ENCODE assay signal across 1 cellular context in the genomic region with DNA sequence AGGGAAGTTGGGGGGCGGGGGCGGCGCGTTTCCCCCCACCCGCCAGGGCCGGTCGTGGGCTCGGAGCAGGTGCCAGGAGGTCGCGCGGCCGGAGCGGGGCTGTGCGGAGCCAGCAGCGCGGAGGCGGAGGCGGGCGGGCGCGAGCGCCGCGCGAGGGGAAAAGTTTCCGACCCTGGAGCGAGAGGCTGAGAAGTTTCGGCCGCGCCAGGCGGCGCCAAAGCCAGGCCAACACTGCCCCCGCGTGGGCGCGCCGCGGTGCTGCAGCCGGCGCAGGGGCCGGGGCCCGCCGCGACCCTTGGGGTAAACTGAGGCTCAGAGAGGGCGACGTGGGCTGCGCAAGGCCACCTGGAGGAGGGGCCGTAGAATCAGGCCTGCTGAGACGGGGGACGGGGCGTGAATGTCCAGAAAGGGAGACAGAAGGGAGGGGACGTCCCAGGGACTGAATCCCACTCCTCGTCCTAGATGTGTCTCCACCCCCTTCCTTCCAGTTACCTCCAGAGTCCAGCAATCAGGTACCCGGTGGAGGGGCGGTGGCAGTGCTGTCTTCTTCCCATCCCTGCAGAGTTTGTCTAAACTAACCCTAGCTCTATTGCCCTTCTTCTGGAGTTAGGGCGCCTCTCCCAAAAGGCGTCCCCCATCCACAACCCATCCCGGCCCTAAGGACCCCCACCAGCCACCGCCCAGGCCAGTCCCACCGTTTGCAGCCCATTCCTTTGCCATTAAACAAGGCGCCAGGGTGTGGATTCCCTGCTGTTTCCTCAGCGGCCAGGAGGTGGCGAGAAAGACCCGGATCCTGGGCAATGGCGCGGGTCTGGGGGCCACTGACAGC.
TF ChIP-seq lines count a peak whose summit lies in the region.

No MANE protein-coding gene starts in this region.

TF ChIP-seq in HEK293, 187 proteins besides CTCF, POLR2A, EP300 and RAD21 (continued from another document and continues in another):
- TF ChIP-seq, protein P1, sequence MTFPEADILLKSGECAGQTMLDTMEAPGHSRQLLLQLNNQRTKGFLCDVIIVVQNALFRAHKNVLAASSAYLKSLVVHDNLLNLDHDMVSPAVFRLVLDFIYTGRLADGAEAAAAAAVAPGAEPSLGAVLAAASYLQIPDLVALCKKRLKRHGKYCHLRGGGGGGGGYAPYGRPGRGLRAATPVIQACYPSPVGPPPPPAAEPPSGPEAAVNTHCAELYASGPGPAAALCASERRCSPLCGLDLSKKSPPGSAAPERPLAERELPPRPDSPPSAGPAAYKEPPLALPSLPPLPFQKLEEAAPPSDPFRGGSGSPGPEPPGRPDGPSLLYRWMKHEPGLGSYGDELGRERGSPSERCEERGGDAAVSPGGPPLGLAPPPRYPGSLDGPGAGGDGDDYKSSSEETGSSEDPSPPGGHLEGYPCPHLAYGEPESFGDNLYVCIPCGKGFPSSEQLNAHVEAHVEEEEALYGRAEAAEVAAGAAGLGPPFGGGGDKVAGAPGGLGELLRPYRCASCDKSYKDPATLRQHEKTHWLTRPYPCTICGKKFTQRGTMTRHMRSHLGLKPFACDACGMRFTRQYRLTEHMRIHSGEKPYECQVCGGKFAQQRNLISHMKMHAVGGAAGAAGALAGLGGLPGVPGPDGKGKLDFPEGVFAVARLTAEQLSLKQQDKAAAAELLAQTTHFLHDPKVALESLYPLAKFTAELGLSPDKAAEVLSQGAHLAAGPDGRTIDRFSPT (tag by site-specific recombination; IDR thresholded peaks at IDR 0.05): no peak
- TF ChIP-seq, protein P2, sequence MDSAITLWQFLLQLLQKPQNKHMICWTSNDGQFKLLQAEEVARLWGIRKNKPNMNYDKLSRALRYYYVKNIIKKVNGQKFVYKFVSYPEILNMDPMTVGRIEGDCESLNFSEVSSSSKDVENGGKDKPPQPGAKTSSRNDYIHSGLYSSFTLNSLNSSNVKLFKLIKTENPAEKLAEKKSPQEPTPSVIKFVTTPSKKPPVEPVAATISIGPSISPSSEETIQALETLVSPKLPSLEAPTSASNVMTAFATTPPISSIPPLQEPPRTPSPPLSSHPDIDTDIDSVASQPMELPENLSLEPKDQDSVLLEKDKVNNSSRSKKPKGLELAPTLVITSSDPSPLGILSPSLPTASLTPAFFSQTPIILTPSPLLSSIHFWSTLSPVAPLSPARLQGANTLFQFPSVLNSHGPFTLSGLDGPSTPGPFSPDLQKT (IDR thresholded peaks at IDR 0.05; ENCODE audit: borderline replicate concordance, low read depth, low read length): no peak
- TF ChIP-seq ZSCAN30 (tag by site-specific recombination; IDR thresholded peaks at IDR 0.05) (peak; percentile 86), ZNF654 (tag by site-specific recombination; IDR thresholded peaks at IDR 0.05; ENCODE audit: low read depth) (peak; percentile 52), ZNF510 (tag by site-specific recombination; IDR thresholded peaks at IDR 0.05; ENCODE audit: insufficient replicate concordance) (no peak), KLF9 (tag by site-specific recombination; IDR thresholded peaks at IDR 0.05; ENCODE audit: low read depth) (peak; percentile 40; the same call in 1 of the 2 replicates), PRDM1 (tag by site-specific recombination; IDR thresholded peaks at IDR 0.05) (no peak), MEIS1 (CRISPR knock-in tag; IDR thresholded peaks at IDR 0.05; ENCODE audit: borderline replicate concordance) (no peak), ZBTB1 (tag by site-specific recombination; IDR thresholded peaks at IDR 0.05) (no peak), ZFHX2 (tag by site-specific recombination; conservative IDR thresholded peaks at IDR 0.05) (peak; percentile 57), ZNF529 (tag by site-specific recombination; IDR thresholded peaks at IDR 0.05; ENCODE audit: insufficient replicate concordance) (no peak), ZNF596 (tag by site-specific recombination; IDR thresholded peaks at IDR 0.05) (peak; percentile 38; the same call in 1 of the 2 replicates), ZNF791 (tag by site-specific recombination; IDR thresholded peaks at IDR 0.05) (no peak), ZNF501 (tag by site-specific recombination; IDR thresholded peaks at IDR 0.05) (peak; percentile 43; the same call in 1 of the 2 replicates), ZNF155 (tag by site-specific recombination; IDR thresholded peaks at IDR 0.05) (no peak), SALL2 (tag by site-specific recombination; IDR thresholded peaks at IDR 0.05; ENCODE audit: borderline replicate concordance) (no peak), KLF10 (tag by site-specific recombination; IDR thresholded peaks at IDR 0.05) (peak; percentile 47; the same call in 1 of the 2 replicates), ZNF24 (tag by site-specific recombination; IDR thresholded peaks at IDR 0.05) (no peak)
- TF ChIP-seq, protein P3, sequence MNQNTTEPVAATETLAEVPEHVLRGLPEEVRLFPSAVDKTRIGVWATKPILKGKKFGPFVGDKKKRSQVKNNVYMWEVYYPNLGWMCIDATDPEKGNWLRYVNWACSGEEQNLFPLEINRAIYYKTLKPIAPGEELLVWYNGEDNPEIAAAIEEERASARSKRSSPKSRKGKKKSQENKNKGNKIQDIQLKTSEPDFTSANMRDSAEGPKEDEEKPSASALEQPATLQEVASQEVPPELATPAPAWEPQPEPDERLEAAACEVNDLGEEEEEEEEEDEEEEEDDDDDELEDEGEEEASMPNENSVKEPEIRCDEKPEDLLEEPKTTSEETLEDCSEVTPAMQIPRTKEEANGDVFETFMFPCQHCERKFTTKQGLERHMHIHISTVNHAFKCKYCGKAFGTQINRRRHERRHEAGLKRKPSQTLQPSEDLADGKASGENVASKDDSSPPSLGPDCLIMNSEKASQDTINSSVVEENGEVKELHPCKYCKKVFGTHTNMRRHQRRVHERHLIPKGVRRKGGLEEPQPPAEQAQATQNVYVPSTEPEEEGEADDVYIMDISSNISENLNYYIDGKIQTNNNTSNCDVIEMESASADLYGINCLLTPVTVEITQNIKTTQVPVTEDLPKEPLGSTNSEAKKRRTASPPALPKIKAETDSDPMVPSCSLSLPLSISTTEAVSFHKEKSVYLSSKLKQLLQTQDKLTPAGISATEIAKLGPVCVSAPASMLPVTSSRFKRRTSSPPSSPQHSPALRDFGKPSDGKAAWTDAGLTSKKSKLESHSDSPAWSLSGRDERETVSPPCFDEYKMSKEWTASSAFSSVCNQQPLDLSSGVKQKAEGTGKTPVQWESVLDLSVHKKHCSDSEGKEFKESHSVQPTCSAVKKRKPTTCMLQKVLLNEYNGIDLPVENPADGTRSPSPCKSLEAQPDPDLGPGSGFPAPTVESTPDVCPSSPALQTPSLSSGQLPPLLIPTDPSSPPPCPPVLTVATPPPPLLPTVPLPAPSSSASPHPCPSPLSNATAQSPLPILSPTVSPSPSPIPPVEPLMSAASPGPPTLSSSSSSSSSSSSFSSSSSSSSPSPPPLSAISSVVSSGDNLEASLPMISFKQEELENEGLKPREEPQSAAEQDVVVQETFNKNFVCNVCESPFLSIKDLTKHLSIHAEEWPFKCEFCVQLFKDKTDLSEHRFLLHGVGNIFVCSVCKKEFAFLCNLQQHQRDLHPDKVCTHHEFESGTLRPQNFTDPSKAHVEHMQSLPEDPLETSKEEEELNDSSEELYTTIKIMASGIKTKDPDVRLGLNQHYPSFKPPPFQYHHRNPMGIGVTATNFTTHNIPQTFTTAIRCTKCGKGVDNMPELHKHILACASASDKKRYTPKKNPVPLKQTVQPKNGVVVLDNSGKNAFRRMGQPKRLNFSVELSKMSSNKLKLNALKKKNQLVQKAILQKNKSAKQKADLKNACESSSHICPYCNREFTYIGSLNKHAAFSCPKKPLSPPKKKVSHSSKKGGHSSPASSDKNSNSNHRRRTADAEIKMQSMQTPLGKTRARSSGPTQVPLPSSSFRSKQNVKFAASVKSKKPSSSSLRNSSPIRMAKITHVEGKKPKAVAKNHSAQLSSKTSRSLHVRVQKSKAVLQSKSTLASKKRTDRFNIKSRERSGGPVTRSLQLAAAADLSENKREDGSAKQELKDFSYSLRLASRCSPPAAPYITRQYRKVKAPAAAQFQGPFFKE (tag by site-specific recombination; IDR thresholded peaks at IDR 0.05; ENCODE audit: borderline replicate concordance): no peak
- TF ChIP-seq, protein P4, sequence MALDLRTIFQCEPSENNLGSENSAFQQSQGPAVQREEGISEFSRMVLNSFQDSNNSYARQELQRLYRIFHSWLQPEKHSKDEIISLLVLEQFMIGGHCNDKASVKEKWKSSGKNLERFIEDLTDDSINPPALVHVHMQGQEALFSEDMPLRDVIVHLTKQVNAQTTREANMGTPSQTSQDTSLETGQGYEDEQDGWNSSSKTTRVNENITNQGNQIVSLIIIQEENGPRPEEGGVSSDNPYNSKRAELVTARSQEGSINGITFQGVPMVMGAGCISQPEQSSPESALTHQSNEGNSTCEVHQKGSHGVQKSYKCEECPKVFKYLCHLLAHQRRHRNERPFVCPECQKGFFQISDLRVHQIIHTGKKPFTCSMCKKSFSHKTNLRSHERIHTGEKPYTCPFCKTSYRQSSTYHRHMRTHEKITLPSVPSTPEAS (tag by site-specific recombination; IDR thresholded peaks at IDR 0.05): no peak
- TF ChIP-seq, protein P5, sequence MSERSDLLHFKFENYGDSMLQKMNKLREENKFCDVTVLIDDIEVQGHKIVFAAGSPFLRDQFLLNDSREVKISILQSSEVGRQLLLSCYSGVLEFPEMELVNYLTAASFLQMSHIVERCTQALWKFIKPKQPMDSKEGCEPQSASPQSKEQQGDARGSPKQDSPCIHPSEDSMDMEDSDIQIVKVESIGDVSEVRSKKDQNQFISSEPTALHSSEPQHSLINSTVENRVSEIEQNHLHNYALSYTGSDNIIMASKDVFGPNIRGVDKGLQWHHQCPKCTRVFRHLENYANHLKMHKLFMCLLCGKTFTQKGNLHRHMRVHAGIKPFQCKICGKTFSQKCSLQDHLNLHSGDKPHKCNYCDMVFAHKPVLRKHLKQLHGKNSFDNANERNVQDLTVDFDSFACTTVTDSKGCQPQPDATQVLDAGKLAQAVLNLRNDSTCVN (tag by site-specific recombination; optimal IDR thresholded peaks at IDR 0.05): peak; percentile 60
- TF ChIP-seq, protein P6, sequence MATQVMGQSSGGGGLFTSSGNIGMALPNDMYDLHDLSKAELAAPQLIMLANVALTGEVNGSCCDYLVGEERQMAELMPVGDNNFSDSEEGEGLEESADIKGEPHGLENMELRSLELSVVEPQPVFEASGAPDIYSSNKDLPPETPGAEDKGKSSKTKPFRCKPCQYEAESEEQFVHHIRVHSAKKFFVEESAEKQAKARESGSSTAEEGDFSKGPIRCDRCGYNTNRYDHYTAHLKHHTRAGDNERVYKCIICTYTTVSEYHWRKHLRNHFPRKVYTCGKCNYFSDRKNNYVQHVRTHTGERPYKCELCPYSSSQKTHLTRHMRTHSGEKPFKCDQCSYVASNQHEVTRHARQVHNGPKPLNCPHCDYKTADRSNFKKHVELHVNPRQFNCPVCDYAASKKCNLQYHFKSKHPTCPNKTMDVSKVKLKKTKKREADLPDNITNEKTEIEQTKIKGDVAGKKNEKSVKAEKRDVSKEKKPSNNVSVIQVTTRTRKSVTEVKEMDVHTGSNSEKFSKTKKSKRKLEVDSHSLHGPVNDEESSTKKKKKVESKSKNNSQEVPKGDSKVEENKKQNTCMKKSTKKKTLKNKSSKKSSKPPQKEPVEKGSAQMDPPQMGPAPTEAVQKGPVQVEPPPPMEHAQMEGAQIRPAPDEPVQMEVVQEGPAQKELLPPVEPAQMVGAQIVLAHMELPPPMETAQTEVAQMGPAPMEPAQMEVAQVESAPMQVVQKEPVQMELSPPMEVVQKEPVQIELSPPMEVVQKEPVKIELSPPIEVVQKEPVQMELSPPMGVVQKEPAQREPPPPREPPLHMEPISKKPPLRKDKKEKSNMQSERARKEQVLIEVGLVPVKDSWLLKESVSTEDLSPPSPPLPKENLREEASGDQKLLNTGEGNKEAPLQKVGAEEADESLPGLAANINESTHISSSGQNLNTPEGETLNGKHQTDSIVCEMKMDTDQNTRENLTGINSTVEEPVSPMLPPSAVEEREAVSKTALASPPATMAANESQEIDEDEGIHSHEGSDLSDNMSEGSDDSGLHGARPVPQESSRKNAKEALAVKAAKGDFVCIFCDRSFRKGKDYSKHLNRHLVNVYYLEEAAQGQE (tag by site-specific recombination; IDR thresholded peaks at IDR 0.05): no peak
- TF ChIP-seq, protein P7, sequence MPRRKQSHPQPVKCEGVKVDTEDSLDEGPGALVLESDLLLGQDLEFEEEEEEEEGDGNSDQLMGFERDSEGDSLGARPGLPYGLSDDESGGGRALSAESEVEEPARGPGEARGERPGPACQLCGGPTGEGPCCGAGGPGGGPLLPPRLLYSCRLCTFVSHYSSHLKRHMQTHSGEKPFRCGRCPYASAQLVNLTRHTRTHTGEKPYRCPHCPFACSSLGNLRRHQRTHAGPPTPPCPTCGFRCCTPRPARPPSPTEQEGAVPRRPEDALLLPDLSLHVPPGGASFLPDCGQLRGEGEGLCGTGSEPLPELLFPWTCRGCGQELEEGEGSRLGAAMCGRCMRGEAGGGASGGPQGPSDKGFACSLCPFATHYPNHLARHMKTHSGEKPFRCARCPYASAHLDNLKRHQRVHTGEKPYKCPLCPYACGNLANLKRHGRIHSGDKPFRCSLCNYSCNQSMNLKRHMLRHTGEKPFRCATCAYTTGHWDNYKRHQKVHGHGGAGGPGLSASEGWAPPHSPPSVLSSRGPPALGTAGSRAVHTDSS (tag by site-specific recombination; IDR thresholded peaks at IDR 0.05): peak; percentile 38; the same call in 1 of the 2 replicates
- TF ChIP-seq, protein P8, sequence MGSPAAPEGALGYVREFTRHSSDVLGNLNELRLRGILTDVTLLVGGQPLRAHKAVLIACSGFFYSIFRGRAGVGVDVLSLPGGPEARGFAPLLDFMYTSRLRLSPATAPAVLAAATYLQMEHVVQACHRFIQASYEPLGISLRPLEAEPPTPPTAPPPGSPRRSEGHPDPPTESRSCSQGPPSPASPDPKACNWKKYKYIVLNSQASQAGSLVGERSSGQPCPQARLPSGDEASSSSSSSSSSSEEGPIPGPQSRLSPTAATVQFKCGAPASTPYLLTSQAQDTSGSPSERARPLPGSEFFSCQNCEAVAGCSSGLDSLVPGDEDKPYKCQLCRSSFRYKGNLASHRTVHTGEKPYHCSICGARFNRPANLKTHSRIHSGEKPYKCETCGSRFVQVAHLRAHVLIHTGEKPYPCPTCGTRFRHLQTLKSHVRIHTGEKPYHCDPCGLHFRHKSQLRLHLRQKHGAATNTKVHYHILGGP (tag by site-specific recombination; IDR thresholded peaks at IDR 0.05): no peak
- TF ChIP-seq, protein P9, sequence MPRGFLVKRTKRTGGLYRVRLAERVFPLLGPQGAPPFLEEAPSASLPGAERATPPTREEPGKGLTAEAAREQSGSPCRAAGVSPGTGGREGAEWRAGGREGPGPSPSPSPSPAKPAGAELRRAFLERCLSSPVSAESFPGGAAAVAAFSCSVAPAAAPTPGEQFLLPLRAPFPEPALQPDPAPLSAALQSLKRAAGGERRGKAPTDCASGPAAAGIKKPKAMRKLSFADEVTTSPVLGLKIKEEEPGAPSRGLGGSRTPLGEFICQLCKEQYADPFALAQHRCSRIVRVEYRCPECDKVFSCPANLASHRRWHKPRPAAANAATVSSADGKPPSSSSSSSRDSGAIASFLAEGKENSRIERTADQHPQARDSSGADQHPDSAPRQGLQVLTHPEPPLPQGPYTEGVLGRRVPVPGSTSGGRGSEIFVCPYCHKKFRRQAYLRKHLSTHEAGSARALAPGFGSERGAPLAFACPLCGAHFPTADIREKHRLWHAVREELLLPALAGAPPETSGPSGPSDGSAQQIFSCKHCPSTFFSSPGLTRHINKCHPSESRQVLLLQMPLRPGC (tag by site-specific recombination; IDR thresholded peaks at IDR 0.05): no peak
- TF ChIP-seq, protein P10, sequence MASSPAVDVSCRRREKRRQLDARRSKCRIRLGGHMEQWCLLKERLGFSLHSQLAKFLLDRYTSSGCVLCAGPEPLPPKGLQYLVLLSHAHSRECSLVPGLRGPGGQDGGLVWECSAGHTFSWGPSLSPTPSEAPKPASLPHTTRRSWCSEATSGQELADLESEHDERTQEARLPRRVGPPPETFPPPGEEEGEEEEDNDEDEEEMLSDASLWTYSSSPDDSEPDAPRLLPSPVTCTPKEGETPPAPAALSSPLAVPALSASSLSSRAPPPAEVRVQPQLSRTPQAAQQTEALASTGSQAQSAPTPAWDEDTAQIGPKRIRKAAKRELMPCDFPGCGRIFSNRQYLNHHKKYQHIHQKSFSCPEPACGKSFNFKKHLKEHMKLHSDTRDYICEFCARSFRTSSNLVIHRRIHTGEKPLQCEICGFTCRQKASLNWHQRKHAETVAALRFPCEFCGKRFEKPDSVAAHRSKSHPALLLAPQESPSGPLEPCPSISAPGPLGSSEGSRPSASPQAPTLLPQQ (tag by site-specific recombination; IDR thresholded peaks at IDR 0.05): peak; percentile 41; the same call in 1 of the 2 replicates
